In the genomic region with DNA sequence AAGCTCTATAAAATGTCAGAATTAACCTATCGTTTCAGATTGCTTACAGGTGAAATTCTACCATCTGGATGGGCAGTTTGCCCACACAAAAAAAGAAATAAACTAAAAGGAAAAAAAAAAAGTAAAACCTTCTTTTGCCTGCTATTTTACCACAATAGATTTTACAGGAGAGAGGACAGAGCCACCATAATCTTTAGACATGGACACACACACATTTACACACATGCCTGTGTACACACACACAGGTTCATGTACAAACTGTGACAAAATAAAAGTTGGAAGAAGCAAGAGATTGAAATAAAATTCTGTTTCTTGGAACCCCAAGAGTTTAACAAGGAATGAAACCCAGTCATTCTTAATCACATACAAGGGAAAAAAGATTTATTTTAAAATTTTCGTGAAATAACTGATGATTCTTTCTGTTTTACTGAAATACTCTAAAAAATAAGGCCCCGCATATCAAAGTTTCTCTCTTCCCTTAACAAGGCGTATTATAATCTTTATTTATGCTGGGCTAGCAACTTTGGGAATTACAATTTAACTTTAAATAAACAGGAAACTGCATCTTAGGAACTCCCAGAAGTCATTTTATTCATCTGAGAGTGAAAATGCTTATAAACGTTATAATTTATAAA, we compare ENCODE assay signal across 10 cellular contexts.
DNase-seq lines count a peak whose midpoint lies in the region; ATAC-seq, FAIRE-seq and TF ChIP-seq lines count a peak whose summit lies in the region.
"Had no signal": no experiment of that assay in that cellular context is flagged by ENCODE, and none has a peak within 500 bp of the region (broad histone marks: within the 10 kb centered on the region; RNA-seq: fewer than 3 reads in every experiment).

No MANE protein-coding gene starts in this region.

- peak overlapping the region; percentile 75 to 85 (median 77) for H3K9ac ChIP-seq in skeletal muscle tissue (ENCODE audit: low read depth in 1 of 3, low read length in 3 of 3)

- H3K27me3 ChIP-seq in hepatocyte (no peaks in the 10 kb centered on the region), skeletal muscle tissue (ENCODE audit: control insufficient read depth in 3 of 3, insufficient read depth in 3 of 3, low read length in 3 of 3) (no peaks in the 10 kb centered on the region)

- DNase-seq in hepatocyte (ENCODE audit: low spot score) (no peak), GM19239 (ENCODE audit: insufficient read length, low spot score) (no peak), AG20443 (ENCODE audit: low spot score) (no peak), HUDEP-2 (lab: John Stamatoyannopoulos, UW; ENCODE audit: unreplicated experiment in 76 of 76) (no peak), NCI-H446 (lab: John Stamatoyannopoulos, UW) (no peak)
- DNase-seq: kidney glomerular epithelial cell, NCI-H446 treated with DMSO at 0.1 percent for 48 hours had no signal

- peak overlapping the region; percentile 58 for H3K4me2 ChIP-seq in hepatocyte

- no peaks in the 10 kb centered on the region for H3K9me3 ChIP-seq in hepatocyte (ENCODE audit: low read depth)
- no peaks in the 10 kb centered on the region for H3K9me3 ChIP-seq in skeletal muscle tissue (ENCODE audit: control insufficient read depth in 3 of 3, low read length in 3 of 3)

- peak; percentile 13 for ATAC-seq in GM21390 (IDR thresholded peaks at IDR 0.05; ENCODE audit: unreplicated experiment)

- H3K36me3 ChIP-seq in hepatocyte (replicated peaks; ENCODE audit: insufficient read depth, low read depth) (no peaks in the 10 kb centered on the region), skeletal muscle tissue (ENCODE audit: control insufficient read depth in 3 of 3, insufficient read depth in 3 of 3, low read length in 3 of 3) (no peaks in the 10 kb centered on the region)

- FAIRE-seq in GM19239 (lab: Jason Lieb, UNC): no peak

- H3K4me3 ChIP-seq in WI38 (ENCODE audit: low read depth, low read length) (peak overlapping the region; percentile 52), hepatocyte (peak overlapping the region; percentile 5), skeletal muscle tissue (ENCODE audit: low read length in 3 of 3) (peak overlapping the region; percentile 57 to 81 (median 63))

- TF ChIP-seq CTCF in WI38 (IDR thresholded peaks at IDR 0.05; ENCODE audit: low read depth, low read length) (no peak), hepatocyte (IDR thresholded peaks at IDR 0.05; ENCODE audit: poor library complexity) (no peak)

- H3K27ac ChIP-seq in hepatocyte (no peak overlapping the region), skeletal muscle tissue (ENCODE audit: low read depth, low read length) (peak overlapping the region; percentile 79)

- peaks cover 23% of the 10 kb centered on the region for H3K79me2 ChIP-seq in hepatocyte

- no peaks in the 10 kb centered on the region for H4K20me1 ChIP-seq in hepatocyte (ENCODE audit: insufficient read depth, poor library complexity, severe bottlenecking)

- H3K4me1 ChIP-seq in hepatocyte (ENCODE audit: insufficient read depth): peaks cover 14% of the 10 kb centered on the region
- peaks cover 6 to 45% (median 11%) of the 10 kb centered on the region in 3 donors for H3K4me1 ChIP-seq in skeletal muscle tissue (ENCODE audit: control insufficient read depth in 3 of 3, insufficient read depth in 3 of 3, low read length in 3 of 3)

- 64% methylated on average over 5 of the region's 5 CpGs for WGBS in hepatocyte (ENCODE audit: low lambda C conversion rate, missing lambda C conversion rate)

- H2AFZ ChIP-seq in hepatocyte: no peak overlapping the region

- no peaks in the 10 kb centered on the region for H3K9me2 ChIP-seq in hepatocyte (replicated peaks; ENCODE audit: insufficient read depth)

Comparison
In these comparisons a context has a peak if more than half of its experiments do, and no peak if none do; other contexts are left out.
1. H3K4me3 ChIP-seq: peak in every context shown above with its lines; median percentile 63 in skeletal muscle tissue; 52 in WI38; 5 in hepatocyte.